In the genomic region with DNA sequence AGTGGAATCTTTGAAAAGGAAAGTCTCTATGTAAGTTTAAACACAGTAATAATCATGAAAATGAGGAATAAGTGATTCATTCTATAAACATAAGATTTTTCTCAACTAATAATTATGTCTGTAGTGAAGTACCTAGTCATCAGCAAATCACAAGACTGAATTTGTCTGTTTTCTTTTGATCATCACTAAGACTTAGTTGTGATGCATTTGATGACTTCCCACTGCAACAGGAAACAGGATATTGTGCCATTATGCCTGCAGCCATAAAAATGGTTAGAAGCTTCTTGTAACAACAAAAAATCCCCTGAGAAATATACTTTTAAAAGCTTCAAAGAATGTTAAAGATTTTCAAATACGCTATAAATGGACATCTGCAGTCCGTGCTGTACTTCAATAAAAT, we compare ENCODE assay signal across 22 cellular contexts.
"Had no signal": no experiment of that assay in that cellular context is flagged by ENCODE, and none has a peak within 500 bp of the region (broad histone marks: within the 10 kb centered on the region; RNA-seq: fewer than 3 reads in every experiment).

No MANE protein-coding gene starts in this region.

- H3K36me3 ChIP-seq: esophagus squamous epithelium, gastroesophageal sphincter, neutrophil, right lobe of liver, transverse colon had no signal

- H3K27ac ChIP-seq: esophagus squamous epithelium, gastroesophageal sphincter, neutrophil, parathyroid adenoma, right lobe of liver, skin epidermis, transverse colon, VCaP had no signal

- H3K4me1 ChIP-seq: esophagus squamous epithelium, gastroesophageal sphincter, parathyroid adenoma, right lobe of liver, transverse colon had no signal

- H3K27me3 ChIP-seq: esophagus squamous epithelium, gastroesophageal sphincter, neutrophil, right lobe of liver, transverse colon had no signal

- H3K9me3 ChIP-seq: esophagus squamous epithelium, gastroesophageal sphincter, neutrophil, right lobe of liver, transverse colon had no signal

- ATAC-seq: activated CD4-positive, CD25-positive, alpha-beta regulatory T cell treated with anti-CD3 and anti-CD28 coated beads, Interleukin-2, amount 50 U/mL, for 24 hours; activated CD8-positive, alpha-beta T cell treated with anti-CD3 and anti-CD28 coated beads for 36 hours; gastroesophageal sphincter; natural killer cell; right lobe of liver; stimulated activated memory B cell treated with anti-CD40 and anti-IgM and Interleukin-4, amounts not matched to agents 10 μg/mL and 1 μg/mL and 100 μg/mL, for 72 hours had no signal

- H2AFZ ChIP-seq: parathyroid adenoma had no signal

- H3K79me2 ChIP-seq: parathyroid adenoma had no signal

- H3K4me3 ChIP-seq: esophagus squamous epithelium, gastroesophageal sphincter, right lobe of liver, skin epidermis, transverse colon had no signal

- H3K9ac ChIP-seq: parathyroid adenoma had no signal

- DNase-seq: activated CD4-positive, alpha-beta T cell treated with anti-CD3 and anti-CD28 coated beads, Interleukin-2, amount 10 ng/mL, durations not matched to agents 7 days and 5 days; activated CD8-positive, alpha-beta T cell treated with anti-CD3 and anti-CD28 coated beads for 36 hours; activated gamma-delta T cell treated with Interleukin-2 at 50 U/mL for 16 hours; aorta; caudate nucleus; effector memory CD4-positive, alpha-beta T cell; esophagus squamous epithelium; head of caudate nucleus; hypothalamus; midbrain; natural killer cell; right lobe of liver; stimulated activated CD4-positive, alpha-beta T cell treated with anti-CD3 and anti-CD28 coated beads, Interleukin-15, amount 100 ng/mL, for 24 hours; T-helper 2 cell; transverse colon had no signal
